Comparison of ENCODE assay signal across 16 cellular contexts in genomic region chr10:44650576-44651394, GRCh38.
DNase-seq lines count a peak whose midpoint lies in the region; ATAC-seq and TF ChIP-seq lines count a peak whose summit lies in the region.
"Had no signal": no experiment of that assay in that cellular context is flagged by ENCODE, and none has a peak within 500 bp of the region (broad histone marks: within the 10 kb centered on the region; RNA-seq: fewer than 3 reads in every experiment).

No MANE protein-coding gene starts in this region.

- TF ChIP-seq CTCF in foreskin fibroblast (IDR thresholded peaks at IDR 0.05; ENCODE audit: low read depth, low read length): no peak

- intact Hi-C loops in sciatic nerve (cut with DNase I): no loop called here

- no peak overlapping the region for H3K4me3 ChIP-seq in foreskin fibroblast (ENCODE audit: low read depth in 1 of 2, low read length in 2 of 2)
- H3K4me3 ChIP-seq: BLaER1, HAP-1, spleen had no signal

- ATAC-seq in sciatic nerve (peak; percentile 90), HG02981 (IDR thresholded peaks at IDR 0.05; ENCODE audit: unreplicated experiment) (no peak)
- ATAC-seq: activated naive CD8-positive, alpha-beta T cell treated with anti-CD3 and anti-CD28 coated beads, Interleukin-2, amount 50 U/mL, for 24 hours; left lobe of liver; WTC11 had no signal

- DNase-seq in GM03348 (ENCODE audit: low spot score) (peak; percentile 48), RPMI7951 (ENCODE audit: low read depth) (peak; percentile 56), foreskin fibroblast (peak; percentile 45 to 71), sciatic nerve (ENCODE audit: low spot score) (no peak), NCI-H1436 treated with DMSO at 0.1 percent for 48 hours (lab: John Stamatoyannopoulos, UW) (no peak), NCI-H2107 treated with DMSO at 0.1 percent for 48 hours (lab: John Stamatoyannopoulos, UW; ENCODE audit: unreplicated experiment) (no peak)
- DNase-seq: activated naive CD8-positive, alpha-beta T cell treated with anti-CD3 and anti-CD28 coated beads, Interleukin-2, amount 50 U/mL, for 24 hours; effector memory CD4-positive, alpha-beta T cell; NCI-H510A; SHP77; spleen had no signal

Comparison
In these comparisons a context has a peak if more than half of its experiments do, and no peak if none do; other contexts are left out.
1. DNase-seq: peak in GM03348 (single experiment), RPMI7951 (single experiment) and foreskin fibroblast (2 of 2); none in sciatic nerve (single experiment), NCI-H1436 treated with DMSO at 0.1 percent for 48 hours (single experiment) and NCI-H2107 treated with DMSO at 0.1 percent for 48 hours (single experiment).